Comparison of ENCODE assay signal across 17 cellular contexts in genomic region chr5:166340039-166340438, GRCh38.
DNase-seq lines count a peak whose midpoint lies in the region; ATAC-seq and TF ChIP-seq lines count a peak whose summit lies in the region.
"Had no signal": no experiment of that assay in that cellular context is flagged by ENCODE, and none has a peak within 500 bp of the region (broad histone marks: within the 10 kb centered on the region; RNA-seq: fewer than 3 reads in every experiment).

No MANE protein-coding gene starts in this region.

- H3K4me3 ChIP-seq in retinal pigment epithelial cell (ENCODE audit: low read length), result no peak overlapping the region
- H3K4me3 ChIP-seq: HAP-1 had no signal

- TF ChIP-seq CTCF in retinal pigment epithelial cell (conservative IDR thresholded peaks at IDR 0.05; ENCODE audit: low read depth, low read length), result no peak

- peak; percentile 51 for DNase-seq in H4 (ENCODE audit: low spot score)
- peak; percentile 44 for DNase-seq in NCI-H226
- DNase-seq in astrocyte of the hippocampus (ENCODE audit: low read depth, low spot score), result peak; percentile 31
- peak; percentile 3 for DNase-seq in retinal pigment epithelial cell (ENCODE audit: low read depth)
- DNase-seq in activated T-cell treated with anti-CD3 and anti-CD28 coated beads, Interleukin-2, amount 50 U/mL, for 1 hour, result no peak
- no peak for DNase-seq in KG1 (lab: John Stamatoyannopoulos, UW)
- DNase-seq: ACHN, DMS79 treated with DMSO at 0.1 percent for 48 hours, NCI-H1105 treated with DMSO at 0.1 percent for 48 hours, NCI-H1694, NCI-H2081 treated with DMSO at 0.1 percent for 48 hours, NCI-H345, NCI-H69, OCI-M1, SHP77 treated with DMSO at 0.1 percent for 48 hours had no signal

- ATAC-seq in HG03565 (IDR thresholded peaks at IDR 0.05; ENCODE audit: unreplicated experiment), result no peak

Comparison
In these comparisons a context has a peak if more than half of its experiments do, and no peak if none do; other contexts are left out.
1. DNase-seq: peak in H4 (single experiment), NCI-H226 (single experiment), astrocyte of the hippocampus (single experiment) and retinal pigment epithelial cell (single experiment); none in activated T-cell treated with anti-CD3 and anti-CD28 coated beads, Interleukin-2, amount 50 U/mL, for 1 hour (single experiment) and KG1 (single experiment).